22 cellular contexts compared by ENCODE assay signal in the genomic region with DNA sequence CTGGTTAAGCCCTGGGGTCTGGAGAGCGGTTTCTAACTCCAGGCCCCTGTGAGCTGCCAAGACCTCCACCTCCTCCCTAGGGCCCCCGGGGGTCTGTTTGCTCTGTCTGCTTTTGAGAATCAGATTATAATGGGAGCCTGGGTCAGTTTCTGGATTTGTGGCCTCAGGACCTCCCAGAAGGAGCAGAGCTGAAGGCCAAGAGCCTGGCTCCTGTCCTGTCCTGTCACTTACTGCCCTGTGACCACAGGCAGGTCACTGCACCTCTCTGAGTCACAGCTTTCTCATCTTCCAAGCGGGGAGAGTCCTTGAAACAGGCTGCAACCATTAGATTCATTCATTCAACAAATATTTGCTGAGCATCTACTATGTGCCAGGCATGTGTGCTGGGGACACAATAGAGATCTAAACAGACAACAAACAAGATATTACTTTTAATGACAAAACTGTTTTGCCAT.
"Had no signal": no experiment of that assay in that cellular context is flagged by ENCODE, and none has a peak within 500 bp of the region (broad histone marks: within the 10 kb centered on the region; RNA-seq: fewer than 3 reads in every experiment).

No MANE protein-coding gene starts in this region.

- H3K9me3 Mint-ChIP-seq: activated CD4-positive, alpha-beta memory T cell treated with anti-CD3 and anti-CD28 coated beads for 36 hours; activated naive CD4-positive, alpha-beta T cell treated with anti-CD3 and anti-CD28 coated beads, Interleukin-2, amount 50 U/mL, for 72 hours; central memory CD8-positive, alpha-beta T cell; mesothelial cell of epicardium; nephron progenitor cell; T-helper 1 cell treated with Interleukin-12 subunit alpha and Interleukin-12 subunit beta and Interleukin-4 antibody, amounts not matched to agents 30 μg/mL and 1 μg/mL, for 36 hours had no signal

- H3K27ac Mint-ChIP-seq: activated CD4-positive, alpha-beta memory T cell treated with anti-CD3 and anti-CD28 coated beads for 36 hours; activated CD4-positive, alpha-beta T cell treated with anti-CD3 and anti-CD28 coated beads for 36 hours; activated naive CD4-positive, alpha-beta T cell treated with anti-CD3 and anti-CD28 coated beads, Interleukin-2, amount 50 U/mL, for 72 hours; mesothelial cell of epicardium; T-helper 1 cell treated with Interleukin-12 subunit alpha and Interleukin-12 subunit beta and Interleukin-4 antibody, amounts not matched to agents 30 μg/mL and 1 μg/mL, for 36 hours had no signal

- H3K4me3 Mint-ChIP-seq: activated CD4-positive, alpha-beta memory T cell treated with anti-CD3 and anti-CD28 coated beads for 36 hours; activated CD4-positive, alpha-beta T cell treated with anti-CD3 and anti-CD28 coated beads for 36 hours; central memory CD8-positive, alpha-beta T cell; mesothelial cell of epicardium; nephron progenitor cell; T-helper 1 cell treated with Interleukin-12 subunit alpha and Interleukin-12 subunit beta and Interleukin-4 antibody, amounts not matched to agents 30 μg/mL and 1 μg/mL, for 36 hours had no signal

- H3K36me3 Mint-ChIP-seq: activated CD4-positive, alpha-beta memory T cell treated with anti-CD3 and anti-CD28 coated beads for 36 hours; activated naive CD4-positive, alpha-beta T cell treated with anti-CD3 and anti-CD28 coated beads, Interleukin-2, amount 50 U/mL, for 72 hours; mesothelial cell of epicardium had no signal

- H3K4me1 ChIP-seq: esophagus squamous epithelium had no signal

- DNase-seq: activated CD4-positive, alpha-beta memory T cell treated with anti-CD3 and anti-CD28 coated beads for 36 hours; activated CD4-positive, alpha-beta T cell treated with anti-CD3 and anti-CD28 coated beads for 36 hours; activated effector memory CD4-positive, alpha-beta T cell treated with anti-CD3 and anti-CD28 coated beads, Interleukin-2, amount 50 U/mL, for 16 hours; activated T-cell treated with anti-CD3 and anti-CD28 coated beads, Interleukin-2, amount 50 U/mL, for 48 hours; amniotic stem cell; body of pancreas; cortex of kidney; effector CD4-positive, alpha-beta T cell; esophagus squamous epithelium; hypothalamus; nephron progenitor cell; stimulated activated CD4-positive, alpha-beta T cell treated with anti-CD3 and anti-CD28 coated beads, Interleukin-4, amount 100 ng/mL, for 4 hours; stimulated activated naive CD8-positive, alpha-beta T cell treated with anti-CD3 and anti-CD28 coated beads, Interleukin-15, Interleukin-2, amounts not matched to agents 100 U/mL and 50 U/mL, for 24 hours; WERI-Rb-1 had no signal

- H3K36me3 ChIP-seq: esophagus squamous epithelium, right lobe of liver, transverse colon, WERI-Rb-1 had no signal

- ATAC-seq: activated CD4-positive, alpha-beta T cell treated with anti-CD3 and anti-CD28 coated beads for 36 hours; activated naive CD4-positive, alpha-beta T cell treated with anti-CD3 and anti-CD28 coated beads, Interleukin-2, amount 50 U/mL, for 72 hours; body of pancreas; psoas muscle; right lobe of liver; stimulated activated naive CD8-positive, alpha-beta T cell treated with anti-CD3 and anti-CD28 coated beads, Interleukin-15, Interleukin-2, amounts not matched to agents 100 U/mL and 50 U/mL, for 24 hours had no signal

- H3K4me1 Mint-ChIP-seq: activated CD4-positive, alpha-beta T cell treated with anti-CD3 and anti-CD28 coated beads for 36 hours; central memory CD8-positive, alpha-beta T cell had no signal

- H3K9me3 ChIP-seq: body of pancreas, esophagus squamous epithelium, psoas muscle, right lobe of liver, transverse colon had no signal

- H3K27me3 ChIP-seq: body of pancreas, right lobe of liver had no signal

- H3K4me3 ChIP-seq: body of pancreas, esophagus squamous epithelium, psoas muscle, right lobe of liver, smooth muscle cell, transverse colon had no signal

- H3K27ac ChIP-seq: body of pancreas, esophagus squamous epithelium, psoas muscle, right lobe of liver, transverse colon, WERI-Rb-1 had no signal
